In the genomic region with DNA sequence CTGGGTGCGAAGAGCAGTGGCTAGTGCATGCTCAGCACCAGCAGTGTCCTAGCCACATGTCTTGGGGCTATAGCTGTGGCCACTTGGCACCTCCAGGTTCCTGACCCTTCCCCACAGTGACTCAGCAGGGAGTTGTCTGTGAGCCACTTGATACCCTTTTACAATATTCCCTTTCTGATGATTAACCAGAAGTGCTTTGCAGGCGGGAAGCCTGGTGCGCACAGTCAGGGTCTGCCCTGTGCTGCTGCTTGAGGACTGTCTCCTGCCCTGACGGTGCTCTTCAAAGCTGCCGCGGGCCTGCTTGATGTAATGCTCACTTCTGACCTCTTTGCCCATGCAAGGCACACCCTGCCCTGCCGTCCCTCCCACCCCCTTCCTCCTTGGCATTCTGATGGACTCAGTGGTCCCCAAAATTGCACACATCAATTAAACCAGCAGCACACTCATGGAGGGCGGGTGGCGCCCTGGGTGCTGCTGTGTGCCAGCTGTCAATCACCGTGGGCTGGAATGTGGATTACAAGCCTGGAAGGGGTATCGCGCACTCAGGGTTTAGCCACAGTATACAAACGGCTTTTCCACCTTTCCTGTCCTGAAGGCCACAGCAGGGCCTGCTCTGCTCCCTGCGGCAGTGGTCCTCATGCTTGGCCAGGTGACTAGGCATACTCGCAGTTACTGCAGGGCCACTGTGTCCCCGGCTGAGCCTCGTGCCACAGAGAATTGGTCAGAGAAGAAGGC, we compare ENCODE assay signal across 22 cellular contexts. TPM values are rescaled to one million over a fixed set of nuclear protein-coding genes. Genes with fewer than 3 reads are reported as not detected.
DNase-seq lines count a peak whose midpoint lies in the region; ATAC-seq lines count a peak whose summit lies in the region.
"Had no signal": no experiment of that assay in that cellular context is flagged by ENCODE, and none has a peak within 500 bp of the region (broad histone marks: within the 10 kb centered on the region; RNA-seq: fewer than 3 reads in every experiment).

No MANE protein-coding gene starts in this region.

- H3K27me3 Mint-ChIP-seq in activated CD4-positive, alpha-beta memory T cell treated with anti-CD3 and anti-CD28 coated beads for 36 hours = peaks cover 9% of the 10 kb centered on the region
- H3K27me3 Mint-ChIP-seq: activated CD4-positive, alpha-beta memory T cell treated with anti-CD3 and anti-CD28 coated beads, Interleukin-2, amount 10 ng/mL, durations not matched to agents 7 days and 5 days had no signal

- no peaks in the 10 kb centered on the region for H3K9me3 Mint-ChIP-seq in activated CD4-positive, alpha-beta memory T cell treated with anti-CD3 and anti-CD28 coated beads for 36 hours
- H3K9me3 Mint-ChIP-seq: activated CD4-positive, alpha-beta memory T cell treated with anti-CD3 and anti-CD28 coated beads, Interleukin-2, amount 10 ng/mL, durations not matched to agents 7 days and 5 days; nephron; T-helper 2 cell treated with Interferon-gamma antibody and Interleukin-4, amounts not matched to agents 5 μg/mL and 100 μg/mL, for 36 hours had no signal

- no peaks in the 10 kb centered on the region for H3K36me3 ChIP-seq in BLaER1
- H3K36me3 ChIP-seq in H7 (replicated peaks; ENCODE audit: control insufficient read depth, insufficient read depth, low read length) = no peaks in the 10 kb centered on the region
- no peaks in the 10 kb centered on the region for H3K36me3 ChIP-seq in mesenchymal stem cell (ENCODE audit: control insufficient read depth in 1 of 2, insufficient read depth in 2 of 2, low read depth in 1 of 2, low read length in 2 of 2)
- H3K36me3 ChIP-seq: sigmoid colon had no signal

- no peak overlapping the region for H2BK15ac ChIP-seq in mesenchymal stem cell (ENCODE audit: low read depth, poor library complexity, severe bottlenecking)

- H4K8ac ChIP-seq in mesenchymal stem cell (ENCODE audit: low read length) = peak overlapping the region; percentile 20

- no peak overlapping the region for H3K23ac ChIP-seq in mesenchymal stem cell (ENCODE audit: low read length in 2 of 2)

- H3K4me1 Mint-ChIP-seq in activated CD4-positive, alpha-beta memory T cell treated with anti-CD3 and anti-CD28 coated beads for 36 hours (ENCODE audit: low read depth) = no peaks in the 10 kb centered on the region
- H3K4me1 Mint-ChIP-seq: activated CD4-positive, alpha-beta memory T cell treated with anti-CD3 and anti-CD28 coated beads, Interleukin-2, amount 10 ng/mL, durations not matched to agents 7 days and 5 days had no signal

- H3K79me1 ChIP-seq in mesenchymal stem cell (replicated peaks; ENCODE audit: low read length, poor library complexity, severe bottlenecking) = no peaks in the 10 kb centered on the region

- no peak overlapping the region for H2BK5ac ChIP-seq in mesenchymal stem cell (ENCODE audit: low read depth, low read length, poor library complexity, severe bottlenecking)

- H3K4me3 ChIP-seq in BLaER1 = no peak overlapping the region
- no peak overlapping the region for H3K4me3 ChIP-seq in H7 (ENCODE audit: insufficient read depth, low read depth, low read length)
- no peak overlapping the region for H3K4me3 ChIP-seq in mesenchymal stem cell (ENCODE audit: insufficient read depth in 1 of 2, low read depth in 1 of 2, low read length in 2 of 2)
- H3K4me3 ChIP-seq: coronary artery, GM12878, sigmoid colon, SK-N-MC had no signal

- H3K14ac ChIP-seq in mesenchymal stem cell (ENCODE audit: low read length in 2 of 2) = peak overlapping the region in 1 of 2 experiments; percentile 14

- H3K27me3 ChIP-seq in BLaER1 = no peaks in the 10 kb centered on the region
- H3K27me3 ChIP-seq in H7 (ENCODE audit: control insufficient read depth, insufficient read depth, low read length) = no peaks in the 10 kb centered on the region
- H3K27me3 ChIP-seq in mesenchymal stem cell (ENCODE audit: control insufficient read depth in 1 of 2, insufficient read depth in 1 of 2, low read length in 2 of 2) = peaks cover 10 to 50% of the 10 kb centered on the region in 2 experiments
- H3K27me3 ChIP-seq: sigmoid colon had no signal

- H3K36me3 Mint-ChIP-seq in activated CD4-positive, alpha-beta memory T cell treated with anti-CD3 and anti-CD28 coated beads for 36 hours = no peaks in the 10 kb centered on the region

- CTCF ChIA-PET in activated CD4-positive, alpha-beta memory T cell treated with anti-CD3 and anti-CD28 coated beads for 36 hours (lab: Charles Lee) = no interaction called here

- peak overlapping the region; percentile 33 for H3K4me2 ChIP-seq in BLaER1
- H3K4me2 ChIP-seq in mesenchymal stem cell (ENCODE audit: low read length, poor library complexity, severe bottlenecking) = no peak overlapping the region

- H2BK12ac ChIP-seq in mesenchymal stem cell (ENCODE audit: low read length in 2 of 2) = peak overlapping the region; percentile 18 to 81

- peaks cover 72% of the 10 kb centered on the region for H3K4me1 ChIP-seq in BLaER1
- peaks cover 25% of the 10 kb centered on the region for H3K4me1 ChIP-seq in mesenchymal stem cell (ENCODE audit: control insufficient read depth, insufficient read depth, low read depth, low read length)

- ATAC-seq in HG03432 (IDR thresholded peaks at IDR 0.05; ENCODE audit: unreplicated experiment) = no peak
- ATAC-seq in esophagus mucosa = no peak
- ATAC-seq: GM12878 had no signal

- H2AFZ ChIP-seq in mesenchymal stem cell (ENCODE audit: low read depth, low read length) = no peak overlapping the region

- no peaks in the 10 kb centered on the region for H4K20me1 ChIP-seq in BLaER1

- no peak overlapping the region for H3K27ac Mint-ChIP-seq in activated CD4-positive, alpha-beta memory T cell treated with anti-CD3 and anti-CD28 coated beads for 36 hours
- H3K27ac Mint-ChIP-seq: activated CD4-positive, alpha-beta memory T cell treated with anti-CD3 and anti-CD28 coated beads, Interleukin-2, amount 10 ng/mL, durations not matched to agents 7 days and 5 days; nephron; T-helper 2 cell treated with Interferon-gamma antibody and Interleukin-4, amounts not matched to agents 5 μg/mL and 100 μg/mL, for 36 hours had no signal

- H2AK5ac ChIP-seq in mesenchymal stem cell (ENCODE audit: low read length, severe bottlenecking) = no peak overlapping the region

- POLR2A ChIA-PET in activated CD4-positive, alpha-beta memory T cell treated with anti-CD3 and anti-CD28 coated beads for 36 hours (lab: Charles Lee) = no interaction called here

- DNase-seq in H7 = peak; percentile 28
- DNase-seq in RPMI7951 (ENCODE audit: low read depth) = peak; percentile 47
- no peak for DNase-seq in mesenchymal stem cell
- no peak for DNase-seq in activated CD4-positive, alpha-beta memory T cell treated with anti-CD3 and anti-CD28 coated beads for 36 hours
- DNase-seq in NCI-H1694 treated with DMSO at 0.1 percent for 48 hours (lab: John Stamatoyannopoulos, UW) = no peak
- DNase-seq: activated CD4-positive, alpha-beta memory T cell treated with anti-CD3 and anti-CD28 coated beads, Interleukin-2, amount 10 ng/mL, durations not matched to agents 7 days and 5 days; activated gamma-delta T cell treated with Interleukin-2 at 50 U/mL for 16 hours; DMS153; HCEC 1CT; kidney; NCI-H2107; NCI-H510A; RPMI8226; sigmoid colon had no signal

- 84% methylated on average over 17 of the region's 17 CpGs for WGBS in mesenchymal stem cell

- H3K4ac ChIP-seq in mesenchymal stem cell (ENCODE audit: low read depth in 1 of 2, low read length in 2 of 2) = peak overlapping the region in 1 of 2 experiments; percentile 35

- no peak overlapping the region for H3K4me3 Mint-ChIP-seq in activated CD4-positive, alpha-beta memory T cell treated with anti-CD3 and anti-CD28 coated beads for 36 hours
- H3K4me3 Mint-ChIP-seq: activated CD4-positive, alpha-beta memory T cell treated with anti-CD3 and anti-CD28 coated beads, Interleukin-2, amount 10 ng/mL, durations not matched to agents 7 days and 5 days; nephron; T-helper 2 cell treated with Interferon-gamma antibody and Interleukin-4, amounts not matched to agents 5 μg/mL and 100 μg/mL, for 36 hours had no signal

- peak overlapping the region; percentile 42 for H2BK120ac ChIP-seq in mesenchymal stem cell (ENCODE audit: low read depth, low read length)

- H3K9ac ChIP-seq in BLaER1 = no peak overlapping the region
- no peak overlapping the region for H3K9ac ChIP-seq in mesenchymal stem cell (ENCODE audit: low read length)

- peak overlapping the region; percentile 84 for H4K91ac ChIP-seq in mesenchymal stem cell (ENCODE audit: low read length)

- intact Hi-C loops in activated CD4-positive, alpha-beta memory T cell treated with anti-CD3 and anti-CD28 coated beads for 36 hours (cut with micrococcal nuclease) = no loop called here

- peak overlapping the region; percentile 5 to 19 for H3K18ac ChIP-seq in mesenchymal stem cell (ENCODE audit: low read depth in 1 of 2, low read length in 2 of 2)

- no peak overlapping the region for H3K27ac ChIP-seq in BLaER1
- no peak overlapping the region for H3K27ac ChIP-seq in mesenchymal stem cell (ENCODE audit: low read length, poor library complexity, severe bottlenecking)
- H3K27ac ChIP-seq: coronary artery, sigmoid colon, SK-N-MC had no signal

- H3K9me3 ChIP-seq in BLaER1 (no peaks in the 10 kb centered on the region), mesenchymal stem cell (ENCODE audit: control insufficient read depth, low read length) (no peaks in the 10 kb centered on the region)
- H3K9me3 ChIP-seq: sigmoid colon had no signal

RNA-seq across cellular contexts. Expression of a gene that starts 40.9 kb away (rescaled TPM):
- total RNA-seq in H7 (2014; rRNA removed; shearing (Covaris generic)) = 3.9 and 4.7 TPM in 2 replicates
- 0.48 and 0.68 TPM in 2 replicates for total RNA-seq in RPMI7951 (2014; rRNA removed; shearing (Covaris generic))
- 49.7 TPM for polyA plus RNA-seq in mesenchymal stem cell (2013, experiment 1 of 2)
- 51.6 TPM for polyA plus RNA-seq in mesenchymal stem cell (2013, experiment 2 of 2)
- under 1 TPM; 0.24 to 0.58 TPM for total RNA-seq in activated CD4-positive, alpha-beta memory T cell treated with anti-CD3 and anti-CD28 coated beads for 36 hours
- total RNA-seq in esophagus mucosa = 6.7 TPM

Comparison
In these comparisons a context has a peak if more than half of its experiments do, and no peak if none do; other contexts are left out.
1. DNase-seq: peak in H7 (single experiment) and RPMI7951 (single experiment); none in mesenchymal stem cell (single experiment), activated CD4-positive, alpha-beta memory T cell treated with anti-CD3 and anti-CD28 coated beads for 36 hours (single experiment) and NCI-H1694 treated with DMSO at 0.1 percent for 48 hours (single experiment).